ENCODE assay signal across 14 cellular contexts in the genomic region with DNA sequence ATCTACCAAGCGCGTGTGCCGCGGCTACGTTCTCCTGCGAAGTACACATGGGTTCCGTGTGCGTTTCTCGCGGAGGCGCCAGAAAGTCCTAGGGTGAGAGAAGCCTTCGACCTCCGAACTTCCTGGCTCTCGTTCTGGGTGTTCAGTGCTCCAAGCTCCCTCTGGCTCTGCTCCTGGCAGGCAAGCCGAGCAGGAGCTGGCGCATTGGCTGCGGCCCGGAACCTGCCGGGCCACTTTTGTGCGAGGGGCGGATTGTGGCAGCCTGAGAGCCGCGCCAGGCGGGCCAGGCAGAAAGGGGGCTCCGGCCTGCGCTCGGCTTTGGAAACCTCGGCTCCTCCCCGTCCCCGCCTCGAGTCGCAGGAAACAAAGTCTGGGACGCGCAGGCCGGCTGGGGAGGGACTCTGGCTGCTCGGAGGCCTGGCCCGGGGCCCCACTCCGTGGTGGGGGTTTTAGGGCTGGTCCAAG. TPM values are rescaled to one million over a fixed set of nuclear protein-coding genes. Genes with fewer than 3 reads are reported as not detected.
DNase-seq lines count a peak whose midpoint lies in the region; FAIRE-seq and TF ChIP-seq lines count a peak whose summit lies in the region.
"Had no signal": no experiment of that assay in that cellular context is flagged by ENCODE, and none has a peak within 500 bp of the region (broad histone marks: within the 10 kb centered on the region; RNA-seq: fewer than 3 reads in every experiment).

No MANE protein-coding gene starts in this region.

- DNase-seq in H7 (peak; percentile 83), astrocyte (ENCODE audit: low read depth) (no peak), keratinocyte (ENCODE audit: low read depth, low spot score) (no peak), putamen (ENCODE audit: low spot score) (peak; percentile 48), inferior parietal cortex (ENCODE audit: extremely low spot score) (no peak), cortex of kidney (lab: John Stamatoyannopoulos, UW) (no peak), SIG-M5 (lab: John Stamatoyannopoulos, UW) (no peak)
- no peak for DNase-seq in effector CD4-positive, alpha-beta T cell
- DNase-seq: activated CD4-positive, alpha-beta T cell treated with anti-CD3 and anti-CD28 coated beads for 48 hours; naive thymus-derived CD4-positive, alpha-beta T cell; NCI-H1105; NCI-H82 had no signal

- H3K4me1 ChIP-seq in astrocyte (ENCODE audit: insufficient read depth, low read length) (peaks cover 5% of the 10 kb centered on the region), keratinocyte (ENCODE audit: control insufficient read depth, extremely low read depth, insufficient read depth, low read length) (peaks cover 7% of the 10 kb centered on the region)

- peak overlapping the region; percentile 43 for H3K4me3 Mint-ChIP-seq in astrocyte (ENCODE audit: unreplicated experiment)
- H3K4me3 Mint-ChIP-seq: naive thymus-derived CD4-positive, alpha-beta T cell had no signal

- H3K79me2 ChIP-seq in astrocyte (ENCODE audit: insufficient read depth, low read length) = peaks cover 28% of the 10 kb centered on the region
- H3K79me2 ChIP-seq in keratinocyte (ENCODE audit: control insufficient read depth, insufficient read depth, low read length) = no peaks in the 10 kb centered on the region

- H3K27me3 Mint-ChIP-seq in astrocyte (ENCODE audit: low read depth, unreplicated experiment) = peaks cover 95% of the 10 kb centered on the region

- FAIRE-seq in astrocyte (lab: Jason Lieb, UNC) (no peak), keratinocyte (lab: Jason Lieb, UNC) (no peak)

- H3K4me3 ChIP-seq in H7 (ENCODE audit: insufficient read depth, low read depth, low read length) (no peak overlapping the region), astrocyte (ENCODE audit: insufficient read depth, low read depth, low read length) (no peak overlapping the region), keratinocyte (ENCODE audit: control insufficient read depth in 2 of 3, extremely low read depth in 1 of 3, insufficient read depth in 2 of 3, low read depth in 1 of 3, low read length in 3 of 3) (peak overlapping the region in 1 of 3 experiments; percentile 41)
- H3K4me3 ChIP-seq: SK-N-MC had no signal

- H3K4me2 ChIP-seq in astrocyte (ENCODE audit: low read length) (peak overlapping the region; percentile 59), keratinocyte (ENCODE audit: control insufficient read depth, extremely low read depth, insufficient read depth, low read depth, low read length) (peak overlapping the region; percentile 64)

- peaks cover 12% of the 10 kb centered on the region for H3K9me3 Mint-ChIP-seq in astrocyte (ENCODE audit: unreplicated experiment)
- H3K9me3 Mint-ChIP-seq: activated naive CD4-positive, alpha-beta T cell treated with anti-CD3 and anti-CD28 coated beads, Interleukin-2, amount 50 U/mL, for 72 hours had no signal

- peaks cover 98% of the 10 kb centered on the region for H3K27me3 ChIP-seq in H7 (ENCODE audit: control insufficient read depth, insufficient read depth, low read length)
- H3K27me3 ChIP-seq in astrocyte (ENCODE audit: insufficient read depth, low read length) = peaks cover 68% of the 10 kb centered on the region
- H3K27me3 ChIP-seq in keratinocyte (ENCODE audit: control insufficient read depth, extremely low read depth, insufficient read depth, low read length) = peaks cover 47% of the 10 kb centered on the region

- no peaks in the 10 kb centered on the region for H3K9me3 ChIP-seq in astrocyte (ENCODE audit: insufficient read depth, low read depth, low read length)
- H3K9me3 ChIP-seq in keratinocyte (ENCODE audit: control insufficient read depth, low read depth, low read length) = no peaks in the 10 kb centered on the region

- no peaks in the 10 kb centered on the region for H3K36me3 Mint-ChIP-seq in astrocyte (ENCODE audit: low read depth, unreplicated experiment)

- H2AFZ ChIP-seq in astrocyte (ENCODE audit: low read depth, low read length) (no peak overlapping the region), keratinocyte (ENCODE audit: control insufficient read depth, low read length) (peak overlapping the region; percentile 71)

- H3K27ac Mint-ChIP-seq in astrocyte (ENCODE audit: unreplicated experiment) = peak overlapping the region; percentile 47

- no peak for TF ChIP-seq CTCF in astrocyte (IDR thresholded peaks at IDR 0.05; ENCODE audit: insufficient read depth, low read depth, low read length)
- no peak for TF ChIP-seq CTCF in keratinocyte (optimal IDR thresholded peaks at IDR 0.05 in 1 of 3, IDR thresholded peaks at IDR 0.05 in 1 of 3, conservative IDR thresholded peaks at IDR 0.05 in 1 of 3; ENCODE audit: extremely low read depth in 1 of 3, insufficient read depth in 2 of 3, low read length in 3 of 3)

- H3K9me1 ChIP-seq in keratinocyte (ENCODE audit: control insufficient read depth, extremely low read depth, insufficient read depth, low read length) = no peaks in the 10 kb centered on the region

- H3K27ac ChIP-seq in astrocyte (ENCODE audit: low read depth, low read length) = no peak overlapping the region
- H3K27ac ChIP-seq in keratinocyte (ENCODE audit: control insufficient read depth, insufficient read depth, low read length) = no peak overlapping the region
- H3K27ac ChIP-seq: SK-N-MC had no signal

- dilution Hi-C loops in keratinocyte (cut with MboI; ENCODE audit: extremely low pct_ligation_motif_present, low sequenced_read_pairs) = no loop called here

- H3K36me3 ChIP-seq in H7 (replicated peaks; ENCODE audit: control insufficient read depth, insufficient read depth, low read length) (no peaks in the 10 kb centered on the region), astrocyte (ENCODE audit: insufficient read depth, low read length) (no peaks in the 10 kb centered on the region), keratinocyte (ENCODE audit: control insufficient read depth in 2 of 2, extremely low read depth in 1 of 2, insufficient read depth in 2 of 2, low read length in 2 of 2) (no peaks in the 10 kb centered on the region)

- H3K4me1 Mint-ChIP-seq in astrocyte (ENCODE audit: low read depth, unreplicated experiment) = no peaks in the 10 kb centered on the region

- H3K9ac ChIP-seq in astrocyte (ENCODE audit: low read length) (no peak overlapping the region), keratinocyte (ENCODE audit: control insufficient read depth, extremely low read depth, insufficient read depth, low read length) (no peak overlapping the region)

- H4K20me1 ChIP-seq in astrocyte (ENCODE audit: insufficient read depth, low read length) (no peaks in the 10 kb centered on the region), keratinocyte (ENCODE audit: control insufficient read depth, extremely low read depth, insufficient read depth, low read length) (no peaks in the 10 kb centered on the region)

RNA-seq across cellular contexts. Expression of gene EMX2, which starts 9.6 kb away (rescaled TPM):
- not detected in 2 replicates for total RNA-seq in H7 (2014; rRNA removed; shearing (Covaris generic))
- total RNA-seq in astrocyte = not detected in 2 replicates
- 1.2 to 2.8 TPM (median 2.4 TPM) in 3 replicates for polyA plus RNA-seq in keratinocyte
- polyA plus RNA-seq in keratinocyte (2011; ENCODE audit: low read depth) = 3.0 TPM
- polyA plus RNA-seq in keratinocyte (2011; cell fraction: cytosol; rRNA removed) = 3.1 and 3.2 TPM in 2 replicates
- 1.4 and 2.1 TPM in 2 replicates for polyA plus RNA-seq in keratinocyte (2011; cell fraction: nucleus; rRNA removed)
- 1.5 and 3.1 TPM in 2 replicates for polyA plus RNA-seq in keratinocyte (2012; ENCODE audit: low replicate concordance)
- polyA minus RNA-seq in keratinocyte = 0.23 to 0.32 TPM (median 0.30 TPM) in 3 replicates
- polyA minus RNA-seq in keratinocyte (2011; cell fraction: cytosol; rRNA and poly(A)+ RNA removed) = not detected
- polyA minus RNA-seq in keratinocyte (2011; cell fraction: nucleus; rRNA and poly(A)+ RNA removed) = not detected in 2 replicates
- total RNA-seq: activated naive CD4-positive, alpha-beta T cell treated with anti-CD3 and anti-CD28 coated beads, Interleukin-2, amount 50 U/mL, for 72 hours; naive thymus-derived CD4-positive, alpha-beta T cell had no signal
- polyA plus RNA-seq: naive thymus-derived CD4-positive, alpha-beta T cell had no signal

Comparison
In these comparisons a context has a peak if more than half of its experiments do, and no peak if none do; other contexts are left out.
1. DNase-seq: peak in H7 (single experiment) and putamen (single experiment); none in astrocyte (single experiment), keratinocyte (single experiment), effector CD4-positive, alpha-beta T cell (single experiment), inferior parietal cortex (single experiment), cortex of kidney (single experiment) and SIG-M5 (single experiment).